Comparison of ENCODE assay signal across 6 cellular contexts in genomic region chr7:63591249-63591648, GRCh38.
A peak's percentile ranks its signal among the peaks of the same experiment; 100 is the strongest.
DNase-seq lines count a peak whose midpoint lies in the region; ATAC-seq and TF ChIP-seq lines count a peak whose summit lies in the region.
"Not testable (repeated sequence)": the region's sequence is repeated elsewhere in the genome, so short reads cannot be mapped to it uniquely, and the experiment has no call there.

No MANE protein-coding gene starts in this region.

- not testable (repeated sequence) for H3K27ac ChIP-seq in lower lobe of right lung, sigmoid colon, upper lobe of left lung

- H3K36me3 Mint-ChIP-seq in osteocyte (ENCODE audit: unreplicated experiment) = not testable (repeated sequence)

- H3K9me3 ChIP-seq in lower lobe of right lung, sigmoid colon, upper lobe of left lung: not testable (repeated sequence)

- peak; percentile 50 for DNase-seq in Right ventricle myocardium inferior (ENCODE audit: missing footprints)
- peak; percentile 26 for DNase-seq in left lobe of liver (ENCODE audit: low spot score)
- DNase-seq in lower lobe of right lung = peak; percentile 32
- DNase-seq in osteocyte (ENCODE audit: extremely low spot score, unreplicated experiment) = peak; percentile 75
- peak; percentile 57 for DNase-seq in sigmoid colon
- not testable (repeated sequence) for DNase-seq in upper lobe of left lung

- H3K36me3 ChIP-seq in lower lobe of right lung, sigmoid colon, upper lobe of left lung: not testable (repeated sequence)

- 83 to 92% methylated on average over 7 of the region's 11 CpGs for WGBS in sigmoid colon, 2 donors
- WGBS in upper lobe of left lung, 2 donors = no CpG with 5 or more reads among the region's 11 CpGs

- not testable (repeated sequence) for H3K9me3 Mint-ChIP-seq in osteocyte (ENCODE audit: unreplicated experiment)

- not testable (repeated sequence) for H3K27me3 Mint-ChIP-seq in osteocyte (ENCODE audit: unreplicated experiment)

- TF ChIP-seq EP300 in sigmoid colon (IDR thresholded peaks at IDR 0.05); upper lobe of left lung (IDR thresholded peaks at IDR 0.05): not testable (repeated sequence)

- TF ChIP-seq CTCF in lower lobe of right lung (IDR thresholded peaks at IDR 0.05); osteocyte (IDR thresholded peaks at IDR 0.05); sigmoid colon (IDR thresholded peaks at IDR 0.05); upper lobe of left lung (IDR thresholded peaks at IDR 0.05): not testable (repeated sequence)

- H3K4me1 ChIP-seq in lower lobe of right lung, sigmoid colon, upper lobe of left lung: not testable (repeated sequence)

- not testable (repeated sequence) for H3K4me1 Mint-ChIP-seq in osteocyte (ENCODE audit: unreplicated experiment)

- not testable (repeated sequence) for H3K27me3 ChIP-seq in lower lobe of right lung (ENCODE audit: low read depth); sigmoid colon; upper lobe of left lung

- not testable (repeated sequence) for H3K4me3 Mint-ChIP-seq in osteocyte (ENCODE audit: unreplicated experiment)

- not testable (repeated sequence) for TF ChIP-seq POLR2A in sigmoid colon (IDR thresholded peaks at IDR 0.05); upper lobe of left lung (IDR thresholded peaks at IDR 0.05)

- ATAC-seq in Right ventricle myocardium inferior (peak; percentile 31), lower lobe of right lung (peak; percentile 37 to 48), upper lobe of left lung (ENCODE audit: low FRiP score in 2 of 2) (peak; percentile 15 to 38)
- ATAC-seq in left lobe of liver = not testable (repeated sequence)

- H3K4me3 ChIP-seq in lower lobe of right lung, sigmoid colon, upper lobe of left lung: not testable (repeated sequence)

- intact Hi-C loops in Right ventricle myocardium inferior (cut with DNase I); lower lobe of right lung (cut with DNase I); sigmoid colon (cut with DNase I): not testable (repeated sequence)

- not testable (repeated sequence) for H3K27ac Mint-ChIP-seq in osteocyte (ENCODE audit: unreplicated experiment)
